8 cellular contexts compared by ENCODE assay signal in genomic region chr13:77184455-77184854, GRCh38.
A peak's percentile ranks its signal among the peaks of the same experiment; 100 is the strongest.
DNase-seq lines count a peak whose midpoint lies in the region; ATAC-seq and TF ChIP-seq lines count a peak whose summit lies in the region.

No MANE protein-coding gene starts in this region.

- BruUV-seq in OCI-LY7 (replicated peaks; lab: Mats Ljungman, UMichigan), result no TSS peak

- H3K27me3 Mint-ChIP-seq in naive thymus-derived CD8-positive, alpha-beta T cell, result no peaks in the 10 kb centered on the region

- intact Hi-C loops in OCI-LY7 (cut with micrococcal nuclease; ENCODE audit: unreplicated experiment), result loop anchor here (10.0 kb wide), 1 partner anchor 290 kb away; no protein-coding TSS in a partner anchor

- H3K36me3 ChIP-seq in OCI-LY7 (ENCODE audit: insufficient read depth, low read length), result peaks cover 94% of the 10 kb centered on the region

- no peak overlapping the region for H3K4me3 ChIP-seq in OCI-LY7 (ENCODE audit: low read depth, low read length, poor library complexity, severe bottlenecking)

- CTCF ChIA-PET in OCI-LY7 (lab: Charles Lee; ENCODE audit: unreplicated experiment), result no interaction called here

- H3K4me2 ChIP-seq in OCI-LY7 (ENCODE audit: low read length), result no peak overlapping the region

- H3K4me1 Mint-ChIP-seq in naive thymus-derived CD8-positive, alpha-beta T cell, result peaks cover 7 to 22% (median 15%) of the 10 kb centered on the region in 4 donors

- peak overlapping the region; percentile 52 for H3K27ac ChIP-seq in OCI-LY7 (ENCODE audit: low read depth, low read length, poor library complexity, severe bottlenecking)

- H3K79me2 ChIP-seq in OCI-LY7 (ENCODE audit: insufficient read depth, low read depth, low read length), result no peaks in the 10 kb centered on the region

- POLR2A ChIA-PET in OCI-LY7 (lab: Charles Lee), result interaction anchor here (0.9 to 1.0 kb wide), 3 partner anchors 9 to 294 kb away, joined by 3 to 5 read pairs (median 4); no protein-coding TSS in a partner anchor
- POLR2A ChIA-PET in naive thymus-derived CD8-positive, alpha-beta T cell (lab: Charles Lee), result no interaction called here

- TF ChIP-seq CTCF in OCI-LY7 (conservative IDR thresholded peaks at IDR 0.05; ENCODE audit: low read length), result no peak

- peaks cover 24 to 84% (median 46%) of the 10 kb centered on the region in 3 donors for H3K36me3 Mint-ChIP-seq in naive thymus-derived CD8-positive, alpha-beta T cell

- peak overlapping the region in 1 of 10 donors; percentile 24 for H3K4me3 Mint-ChIP-seq in naive thymus-derived CD8-positive, alpha-beta T cell

- no peaks in the 10 kb centered on the region for H3K9me3 ChIP-seq in OCI-LY7 (ENCODE audit: low read length)

- H4K20me1 ChIP-seq in OCI-LY7 (ENCODE audit: insufficient read depth, low read length), result no peaks in the 10 kb centered on the region

- H2AFZ ChIP-seq in OCI-LY7 (ENCODE audit: low read length), result no peak overlapping the region

- peak; percentile 67 for DNase-seq in OCI-LY7 (ENCODE audit: low spot score)
- DNase-seq in naive thymus-derived CD8-positive, alpha-beta T cell, result peak in 1 of 10 donors; percentile 3
- no peak for DNase-seq in NK-92 (lab: John Stamatoyannopoulos, UW; ENCODE audit: unreplicated experiment)
- DNase-seq in LoVo (ENCODE audit: low spot score), result no peak
- no peak for DNase-seq in NCI-H446 (lab: John Stamatoyannopoulos, UW)
- no peak for DNase-seq in activated gamma-delta T cell treated with Interleukin-2 at 50 U/mL for 16 hours

- peaks cover 15% of the 10 kb centered on the region for H3K4me1 ChIP-seq in OCI-LY7 (ENCODE audit: insufficient read depth, low read length, poor library complexity, severe bottlenecking)

- peak overlapping the region in 9 of 10 donors; percentile 16 to 89 (median 63) for H3K27ac Mint-ChIP-seq in naive thymus-derived CD8-positive, alpha-beta T cell

- ATAC-seq in GM18909 (IDR thresholded peaks at IDR 0.05; ENCODE audit: poor library complexity, unreplicated experiment), result peak; percentile 97
- peak; percentile 98 for ATAC-seq in HG02840 (IDR thresholded peaks at IDR 0.05; ENCODE audit: low FRiP score, unreplicated experiment)
- ATAC-seq in naive thymus-derived CD8-positive, alpha-beta T cell, result peak; percentile 22 to 47

- no peaks in the 10 kb centered on the region for H3K9me3 Mint-ChIP-seq in naive thymus-derived CD8-positive, alpha-beta T cell

- no peaks in the 10 kb centered on the region for H3K9me2 ChIP-seq in OCI-LY7 (ENCODE audit: insufficient read depth, low read length)

Comparison
In these comparisons a context has a peak if more than half of its experiments do, and no peak if none do; other contexts are left out.
1. ATAC-seq: peak in every context shown above with its lines; median percentile 98 in HG02840; 97 in GM18909; 34 in naive thymus-derived CD8-positive, alpha-beta T cell.